8 cellular contexts compared by ENCODE assay signal in the genomic region with DNA sequence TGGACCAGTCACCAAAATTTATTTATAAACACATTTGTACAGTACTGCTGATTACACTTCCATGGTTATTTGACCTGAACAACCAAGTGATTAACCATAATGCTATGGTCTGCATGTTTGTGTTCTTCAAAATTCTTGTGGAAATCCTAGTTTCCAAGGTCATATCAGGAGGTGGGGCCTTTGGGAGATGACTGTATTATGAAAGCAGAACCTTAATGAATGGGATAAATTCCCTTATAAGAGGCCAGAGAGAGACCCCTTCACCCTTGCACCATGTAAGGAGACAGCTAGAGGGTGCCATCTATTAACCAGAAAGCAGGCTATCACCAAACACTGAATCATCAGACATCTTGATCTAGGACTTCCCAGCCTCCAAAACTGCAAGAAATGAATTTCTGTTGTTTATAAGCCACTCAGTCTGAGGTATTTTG. TPM values are rescaled to one million over a fixed set of nuclear protein-coding genes. Genes with fewer than 3 reads are reported as not detected.
DNase-seq lines count a peak whose midpoint lies in the region; ATAC-seq and TF ChIP-seq lines count a peak whose summit lies in the region.

No MANE protein-coding gene starts in this region.

- no peak for TF ChIP-seq EP300 in sigmoid colon (IDR thresholded peaks at IDR 0.05)

- intact Hi-C loops in sigmoid colon (cut with DNase I) = loop anchor here (10.0 kb wide), 1 partner anchor 162 kb away; no protein-coding TSS in a partner anchor

- H3K27ac ChIP-seq in CD8-positive, alpha-beta memory T cell (ENCODE audit: low read depth, low read length) = no peak overlapping the region
- peak overlapping the region; percentile 6 to 92 (median 58) for H3K27ac ChIP-seq in sigmoid colon

- H3K9me3 Mint-ChIP-seq in CD8-positive, alpha-beta memory T cell = no peaks in the 10 kb centered on the region

- no peaks in the 10 kb centered on the region for H3K36me3 ChIP-seq in CD8-positive, alpha-beta memory T cell (ENCODE audit: insufficient read depth, low read length)
- H3K36me3 ChIP-seq in sigmoid colon = no peaks in the 10 kb centered on the region

- H3K4me3 ChIP-seq in CD8-positive, alpha-beta memory T cell (ENCODE audit: low read length) = no peak overlapping the region
- no peak overlapping the region for H3K4me3 ChIP-seq in epithelial cell of proximal tubule (ENCODE audit: low read depth, low read length)
- H3K4me3 ChIP-seq in sigmoid colon = no peak overlapping the region

- DNase-seq in CD8-positive, alpha-beta memory T cell = peak in 2 of 5 donors; percentile 10 to 31
- DNase-seq in GM20000 (ENCODE audit: low spot score) = peak; percentile 48
- peak; percentile 9 for DNase-seq in SHP77 treated with DMSO at 0.1 percent for 48 hours (lab: John Stamatoyannopoulos, UW)
- no peak for DNase-seq in epithelial cell of proximal tubule (ENCODE audit: low read depth)
- DNase-seq in sigmoid colon = no peak

- peak; percentile 26 for TF ChIP-seq CTCF in GM20000 (IDR thresholded peaks at IDR 0.05; ENCODE audit: extremely low read depth, missing control alignments)
- peak; percentile 62 for TF ChIP-seq CTCF in epithelial cell of proximal tubule (conservative IDR thresholded peaks at IDR 0.05; ENCODE audit: low read depth, low read length)
- no peak for TF ChIP-seq CTCF in sigmoid colon (IDR thresholded peaks at IDR 0.05)

- H3K27me3 Mint-ChIP-seq in CD8-positive, alpha-beta memory T cell = peaks cover 0 to 2% of the 10 kb centered on the region in 2 donors

- no peak for TF ChIP-seq POLR2A in sigmoid colon (IDR thresholded peaks at IDR 0.05)

- H3K9me3 ChIP-seq in CD8-positive, alpha-beta memory T cell (ENCODE audit: low read length) = no peaks in the 10 kb centered on the region
- no peaks in the 10 kb centered on the region for H3K9me3 ChIP-seq in sigmoid colon

- H3K4me1 Mint-ChIP-seq in CD8-positive, alpha-beta memory T cell = peaks cover 32 to 39% (median 33%) of the 10 kb centered on the region in 3 donors

- H3K4me3 Mint-ChIP-seq in CD8-positive, alpha-beta memory T cell = peak overlapping the region in 6 of 7 donors; percentile 84 to 97 (median 94)

- H3K27ac Mint-ChIP-seq in CD8-positive, alpha-beta memory T cell = peak overlapping the region; percentile 74 to 98 (median 96)

- CTCF ChIA-PET in CD8-positive, alpha-beta memory T cell (lab: Charles Lee) = no interaction called here

- POLR2A ChIA-PET in CD8-positive, alpha-beta memory T cell (lab: Charles Lee) = no interaction called here

- H3K27me3 ChIP-seq in CD8-positive, alpha-beta memory T cell (ENCODE audit: insufficient read depth, low read length, poor library complexity, severe bottlenecking) = no peaks in the 10 kb centered on the region
- no peaks in the 10 kb centered on the region for H3K27me3 ChIP-seq in sigmoid colon

- ATAC-seq in HG03097 (IDR thresholded peaks at IDR 0.05; ENCODE audit: low FRiP score, unreplicated experiment) = no peak
- ATAC-seq in GM21737 (IDR thresholded peaks at IDR 0.05; ENCODE audit: unreplicated experiment) = no peak
- no peak for ATAC-seq in GM21717 (IDR thresholded peaks at IDR 0.05; ENCODE audit: unreplicated experiment)

- H3K4me1 ChIP-seq in CD8-positive, alpha-beta memory T cell (ENCODE audit: insufficient read depth, low read length) = peaks cover 24% of the 10 kb centered on the region
- peaks cover 0 to 31% (median 15%) of the 10 kb centered on the region in 4 donors for H3K4me1 ChIP-seq in sigmoid colon

- H3K36me3 Mint-ChIP-seq in CD8-positive, alpha-beta memory T cell = peaks cover 0 to 11% (median 3%) of the 10 kb centered on the region in 3 donors

RNA-seq across cellular contexts. Expression of a gene that starts 1.9 kb away (rescaled TPM):
- 10 to 100 TPM; 15.5 to 16.0 TPM for total RNA-seq in CD8-positive, alpha-beta memory T cell
- 26.6 TPM for polyA plus RNA-seq in CD8-positive, alpha-beta memory T cell
- total RNA-seq in epithelial cell of proximal tubule (5.4 and 13.3 TPM in 2 replicates), sigmoid colon (10 to 100 TPM; 22.5 to 40.7 (median 30.6) TPM)
- 10 to 100 TPM in 1 of 3 donors, 1 to 10 TPM in 2; 5.3 to 16.8 (median 8.3) TPM for polyA plus RNA-seq in sigmoid colon

RNA-seq across cellular contexts. Expression of a gene that starts 28.3 kb away (rescaled TPM):
- total RNA-seq in CD8-positive, alpha-beta memory T cell = 10 to 100 TPM; 35.9 to 37.1 TPM
- polyA plus RNA-seq in CD8-positive, alpha-beta memory T cell = 54.2 TPM
- 82.2 and 90.1 TPM in 2 replicates for total RNA-seq in epithelial cell of proximal tubule
- 10 to 100 TPM; 45.5 to 62.8 (median 53.7) TPM for total RNA-seq in sigmoid colon
- polyA plus RNA-seq in sigmoid colon = 10 to 100 TPM; 12.3 to 30.0 (median 16.2) TPM

Comparison
In these comparisons a context has a peak if more than half of its experiments do, and no peak if none do; other contexts are left out.
1. DNase-seq: peak in GM20000 (single experiment) and SHP77 treated with DMSO at 0.1 percent for 48 hours (single experiment); none in epithelial cell of proximal tubule (single experiment) and sigmoid colon (single experiment).
2. CTCF ChIP-seq: peak in GM20000 (single experiment) and epithelial cell of proximal tubule (single experiment); none in sigmoid colon (0 of 4).